In the genomic region with DNA sequence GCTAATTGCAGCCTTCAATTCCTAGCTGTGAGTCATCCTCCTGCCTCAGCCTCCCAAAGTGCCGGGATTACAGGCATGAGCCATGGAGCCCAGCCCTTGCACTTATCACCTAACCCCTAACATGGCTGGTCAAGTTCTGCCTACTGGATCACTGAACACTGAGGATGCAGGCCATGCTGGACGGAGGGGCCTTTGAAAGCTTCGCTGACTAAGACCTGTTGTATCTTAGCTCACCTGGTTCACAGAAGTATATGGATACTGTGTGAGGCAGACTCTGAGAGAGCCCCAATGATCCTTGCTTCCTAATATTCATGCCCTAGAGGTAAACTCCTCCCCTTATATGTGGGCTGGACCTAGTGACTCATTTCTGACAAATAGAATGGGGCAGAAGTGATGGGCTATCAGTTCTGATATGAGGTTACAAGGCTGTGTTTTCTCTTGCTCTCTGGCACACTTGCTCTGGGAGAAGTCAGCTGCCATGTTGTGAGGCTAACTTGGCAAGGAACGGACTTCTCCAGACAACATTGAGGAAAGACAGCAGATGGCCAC, we compare ENCODE assay signal across 10 cellular contexts. TPM values are rescaled to one million over a fixed set of nuclear protein-coding genes. Genes with fewer than 3 reads are reported as not detected.
A peak's percentile ranks its signal among the peaks of the same experiment; 100 is the strongest.
DNase-seq lines count a peak whose midpoint lies in the region; ATAC-seq, FAIRE-seq and TF ChIP-seq lines count a peak whose summit lies in the region.
"Had no signal": no experiment of that assay in that cellular context is flagged by ENCODE, and none has a peak within 500 bp of the region (broad histone marks: within the 10 kb centered on the region; RNA-seq: fewer than 3 reads in every experiment).

No MANE protein-coding gene starts in this region.

- H3K27me3 ChIP-seq in HL-60 (ENCODE audit: insufficient read depth, poor library complexity, severe bottlenecking) (no peaks in the 10 kb centered on the region), dorsolateral prefrontal cortex (no peaks in the 10 kb centered on the region), small intestine (ENCODE audit: control insufficient read depth in 2 of 2, insufficient read depth in 2 of 2, low read length in 2 of 2) (no peaks in the 10 kb centered on the region)
- H3K27me3 ChIP-seq: ovary, SJCRH30 had no signal

- H3K36me3 ChIP-seq in small intestine (ENCODE audit: control insufficient read depth in 2 of 2, insufficient read depth in 2 of 2, low read length in 2 of 2) = no peaks in the 10 kb centered on the region
- H3K36me3 ChIP-seq: ovary, SJCRH30 had no signal

- H3K4me3 ChIP-seq in HL-60 (replicated peaks; ENCODE audit: insufficient read depth, low read length) = no peak overlapping the region
- no peak overlapping the region for H3K4me3 ChIP-seq in dorsolateral prefrontal cortex
- H3K4me3 ChIP-seq in small intestine (ENCODE audit: low read depth in 1 of 2, low read length in 2 of 2) = no peak overlapping the region
- H3K4me3 ChIP-seq: ovary, SJCRH30 had no signal

- H3K9me3 ChIP-seq in small intestine (ENCODE audit: control insufficient read depth, low read depth) = no peaks in the 10 kb centered on the region
- H3K9me3 ChIP-seq: ovary, SJCRH30 had no signal

- peak; percentile 36 for DNase-seq in Daoy (ENCODE audit: low read depth)
- DNase-seq in HL-60 (ENCODE audit: low read depth in 1 of 2, low spot score in 1 of 2) = peak in 1 of 2 experiments; percentile 62
- DNase-seq in dorsolateral prefrontal cortex = no peak
- peak; percentile 75 for DNase-seq in small intestine
- DNase-seq in HuH-7 (ENCODE audit: low spot score) = no peak
- DNase-seq in T1000 (lab: John Stamatoyannopoulos, UW) = no peak
- DNase-seq: NCI-H187 had no signal

- peaks cover 0 to 3% of the 10 kb centered on the region in 2 donors for H3K4me1 ChIP-seq in small intestine (ENCODE audit: control insufficient read depth in 2 of 2, insufficient read depth in 1 of 2, low read depth in 1 of 2, low read length in 1 of 2)

- ATAC-seq in GM19395 (IDR thresholded peaks at IDR 0.05; ENCODE audit: unreplicated experiment) = no peak

- no peak for FAIRE-seq in small intestine (lab: Jason Lieb, UNC)

- 82 to 86% (median 84%) methylated on average over 4 of the region's 4 CpGs for WGBS in small intestine, 3 donors

- intact Hi-C loops in dorsolateral prefrontal cortex (cut with DNase I) = loop anchor here in 1 of 2 donors (2.0 to 10.0 kb wide), 2 partner anchors 33 to 369 kb away; a partner anchor contains a TSS

- TF ChIP-seq CTCF in HL-60 (IDR thresholded peaks at IDR 0.05; ENCODE audit: insufficient read depth, low read length) = no peak
- no peak for TF ChIP-seq CTCF in dorsolateral prefrontal cortex (IDR thresholded peaks at IDR 0.05 in 54 of 56, conservative IDR thresholded peaks at IDR 0.05 in 2 of 56; ENCODE audit: low read depth in 1 of 56, partially characterized antibody in 56 of 56)

- peak overlapping the region; percentile 66 for H3K27ac ChIP-seq in HL-60 (replicated peaks)
- peak overlapping the region in 56 of 59 donors; percentile 8 to 98 (median 92) for H3K27ac ChIP-seq in dorsolateral prefrontal cortex
- H3K27ac ChIP-seq in small intestine (ENCODE audit: low read depth in 1 of 2, low read length in 1 of 2) = peak overlapping the region; percentile 83 to 91
- H3K27ac ChIP-seq: ovary, SJCRH30 had no signal

RNA-seq across cellular contexts. Expression of a gene that starts 11.7 kb away (rescaled TPM):
- total RNA-seq in Daoy (2014; rRNA removed; shearing (Covaris generic)) = not detected in 2 replicates
- under 1 TPM in 2 of 120 experiments, not detected in 118; 0.47 to 0.48 TPM for total RNA-seq in dorsolateral prefrontal cortex
- 1 to 10 TPM in 1 of 3 donors, under 1 TPM in 2; 0.13 to 1.8 (median 0.54) TPM for polyA plus RNA-seq in small intestine
- total RNA-seq: SJCRH30 had no signal
- polyA plus RNA-seq: ovary had no signal

RNA-seq across cellular contexts. Expression of a gene that starts 33.1 kb away (rescaled TPM):
- total RNA-seq in Daoy (2014; rRNA removed; shearing (Covaris generic)) = 23.9 and 24.8 TPM in 2 replicates
- total RNA-seq in dorsolateral prefrontal cortex = 10 to 100 TPM; 45.2 to 97.3 (median 64.6) TPM
- 10 to 100 TPM in 2 of 3 donors, 1 to 10 TPM in 1; 6.2 to 16.7 (median 10.1) TPM for polyA plus RNA-seq in small intestine

RNA-seq across cellular contexts. Expression of a gene that starts 53.9 kb away (rescaled TPM):
- 49.0 and 52.3 TPM in 2 replicates for total RNA-seq in Daoy (2014; rRNA removed; shearing (Covaris generic))
- 10 to 100 TPM; 21.8 to 42.7 (median 30.8) TPM for total RNA-seq in dorsolateral prefrontal cortex
- 10 to 100 TPM in 2 of 3 donors, 1 to 10 TPM in 1; 8.3 to 19.5 (median 10.5) TPM for polyA plus RNA-seq in small intestine

Comparison
In these comparisons a context has a peak if more than half of its experiments do, and no peak if none do; other contexts are left out.
1. DNase-seq: peak in Daoy (single experiment) and small intestine (single experiment); none in dorsolateral prefrontal cortex (0 of 10), HuH-7 (single experiment) and T1000 (single experiment).
2. Peak in every context shown above with its lines, with median percentiles within 50 percentile points of each other: H3K27ac ChIP-seq.